In genomic region chr9:1514733-1515363, GRCh38 we compare ENCODE assay signal across 26 cellular contexts.
A peak's percentile ranks its signal among the peaks of the same experiment; 100 is the strongest.
DNase-seq lines count a peak whose midpoint lies in the region; ATAC-seq, FAIRE-seq and TF ChIP-seq lines count a peak whose summit lies in the region.
"Had no signal": no experiment of that assay in that cellular context is flagged by ENCODE, and none has a peak within 500 bp of the region (broad histone marks: within the 10 kb centered on the region; RNA-seq: fewer than 3 reads in every experiment).

No MANE protein-coding gene starts in this region.

- H3K4me3 ChIP-seq in bronchial epithelial cell (ENCODE audit: low read depth, low read length) (no peak overlapping the region), ovary (no peak overlapping the region)
- H3K4me3 ChIP-seq: BLaER1 had no signal

- intact Hi-C loops in ovary (cut with DNase I), result no loop called here

- TF ChIP-seq EP300 in ovary (IDR thresholded peaks at IDR 0.05), result no peak

- peaks cover 3% of the 10 kb centered on the region for H3K36me3 Mint-ChIP-seq in type B pancreatic cell
- H3K36me3 Mint-ChIP-seq: CD4-positive, CD25-positive, alpha-beta regulatory T cell; T-cell had no signal

- H3K4me1 Mint-ChIP-seq in type B pancreatic cell (ENCODE audit: unreplicated experiment), result peaks cover 12% of the 10 kb centered on the region
- H3K4me1 Mint-ChIP-seq: T-cell had no signal

- no peaks in the 10 kb centered on the region for H3K9me3 Mint-ChIP-seq in type B pancreatic cell
- H3K9me3 Mint-ChIP-seq: IgD-negative memory B cell, T-cell had no signal

- H3K27me3 Mint-ChIP-seq in type B pancreatic cell, result no peaks in the 10 kb centered on the region
- H3K27me3 Mint-ChIP-seq: CD4-positive, CD25-positive, alpha-beta regulatory T cell had no signal

- H3K27ac Mint-ChIP-seq in type B pancreatic cell, result peak overlapping the region; percentile 95
- H3K27ac Mint-ChIP-seq: CD4-positive, CD25-positive, alpha-beta regulatory T cell; IgD-negative memory B cell; T-cell had no signal

- DNase-seq in bronchial epithelial cell (ENCODE audit: low read depth), result peak; percentile 34
- DNase-seq in type B pancreatic cell (ENCODE audit: extremely low spot score, unreplicated experiment), result no peak
- no peak for DNase-seq in HCEC 1CT
- no peak for DNase-seq in ovary
- DNase-seq: CD4-positive, CD25-positive, alpha-beta regulatory T cell; DMS153; DND-41; MM.1S; NCI-H1092; NCI-H1417 treated with DMSO at 0.1 percent for 48 hours; NCI-H1694 treated with DMSO at 0.1 percent for 48 hours; NCI-H2081; NCI-H226; NCI-H510A; NCI-H69; SHP77; T-cell had no signal

- ATAC-seq in GM21529 (IDR thresholded peaks at IDR 0.05; ENCODE audit: unreplicated experiment) (peak; percentile 54), HG03432 (IDR thresholded peaks at IDR 0.05; ENCODE audit: unreplicated experiment) (peak; percentile 33), HG03378 (IDR thresholded peaks at IDR 0.05; ENCODE audit: unreplicated experiment) (no peak)
- ATAC-seq: Panc1, T-cell had no signal

- H3K36me3 ChIP-seq in bronchial epithelial cell (ENCODE audit: control insufficient read depth, insufficient read depth, low read length) (no peaks in the 10 kb centered on the region), ovary (no peaks in the 10 kb centered on the region)
- H3K36me3 ChIP-seq: BLaER1 had no signal

- 84 to 90% (median 84%) methylated on average over 2 of the region's 2 CpGs for WGBS in ovary, 3 donors

- no peak for FAIRE-seq in bronchial epithelial cell (lab: Jason Lieb, UNC)
- FAIRE-seq: A204.1 had no signal

- H3K4me1 ChIP-seq in ovary (ENCODE audit: insufficient read depth), result no peaks in the 10 kb centered on the region
- H3K4me1 ChIP-seq: BLaER1 had no signal

- no peak overlapping the region for H3K27ac ChIP-seq in ovary
- H3K27ac ChIP-seq: BLaER1, KMS-11, RWPE1 had no signal

- no peaks in the 10 kb centered on the region for H3K27me3 ChIP-seq in bronchial epithelial cell (ENCODE audit: control insufficient read depth, insufficient read depth, low read length)
- no peaks in the 10 kb centered on the region for H3K27me3 ChIP-seq in ovary
- H3K27me3 ChIP-seq: BLaER1 had no signal

- peaks cover 0 to 3% of the 10 kb centered on the region in 2 donors for H3K9me3 ChIP-seq in ovary
- H3K9me3 ChIP-seq: BLaER1 had no signal

- no peak for TF ChIP-seq POLR2A in ovary (IDR thresholded peaks at IDR 0.05)

- H3K4me3 Mint-ChIP-seq in type B pancreatic cell, result peak overlapping the region; percentile 64
- H3K4me3 Mint-ChIP-seq: CD4-positive, CD25-positive, alpha-beta regulatory T cell; T-cell had no signal

- no peak for TF ChIP-seq CTCF in bronchial epithelial cell (IDR thresholded peaks at IDR 0.05; ENCODE audit: insufficient read depth, low read length, severe bottlenecking)
- no peak for TF ChIP-seq CTCF in type B pancreatic cell (conservative IDR thresholded peaks at IDR 0.05)
- no peak for TF ChIP-seq CTCF in ovary (IDR thresholded peaks at IDR 0.05)
